Comparison of ENCODE assay signal across 18 cellular contexts in genomic region chr10:895324-895723, GRCh38.
"Had no signal": no experiment of that assay in that cellular context is flagged by ENCODE, and none has a peak within 500 bp of the region (broad histone marks: within the 10 kb centered on the region; RNA-seq: fewer than 3 reads in every experiment).

No MANE protein-coding gene starts in this region.

- H3K9me3 Mint-ChIP-seq: naive thymus-derived CD8-positive, alpha-beta T cell; stimulated activated naive B cell treated with anti-CD40 and anti-IgM and Interleukin-4, amounts not matched to agents 10 μg/mL and 1 μg/mL and 100 μg/mL, for 72 hours; stimulated activated naive CD8-positive, alpha-beta T cell treated with anti-CD3 and anti-CD28 coated beads, Interleukin-15, amount 100 ng/mL, for 72 hours had no signal

- H2AFZ ChIP-seq: hepatocyte had no signal

- H3K27me3 Mint-ChIP-seq: naive thymus-derived CD8-positive, alpha-beta T cell; stimulated activated naive B cell treated with anti-CD40 and anti-IgM and Interleukin-4, amounts not matched to agents 10 μg/mL and 1 μg/mL and 100 μg/mL, for 72 hours; stimulated activated naive CD8-positive, alpha-beta T cell treated with anti-CD3 and anti-CD28 coated beads, Interleukin-15, amount 100 ng/mL, for 72 hours had no signal

- DNase-seq: erythroblast; foreskin melanocyte; head of caudate nucleus; kidney; left cardiac atrium; mammary epithelial cell; mucosa of descending colon; naive thymus-derived CD8-positive, alpha-beta T cell; sigmoid colon; stimulated activated CD4-positive, alpha-beta T cell treated with anti-CD3 and anti-CD28 coated beads, Interleukin-2, amount 100 ng/mL, for 24 hours; stimulated activated CD4-positive, alpha-beta T cell treated with anti-CD3 and anti-CD28 coated beads, Interleukin-4, amount 100 ng/mL, for 4 hours; stimulated activated naive B cell treated with anti-CD40 and anti-IgM and Interleukin-4, amounts not matched to agents 10 μg/mL and 1 μg/mL and 100 μg/mL, for 72 hours; stimulated activated naive CD8-positive, alpha-beta T cell treated with anti-CD3 and anti-CD28 coated beads, Interleukin-15, amount 100 ng/mL, for 72 hours; testis had no signal

- H3K4me3 ChIP-seq: hepatocyte, mucosa of descending colon, sigmoid colon, skin epidermis, testis, tibial nerve had no signal

- H3K36me3 ChIP-seq: neutrophil, sigmoid colon, tibial nerve had no signal

- H3K27ac Mint-ChIP-seq: stimulated activated naive B cell treated with anti-CD40 and anti-IgM and Interleukin-4, amounts not matched to agents 10 μg/mL and 1 μg/mL and 100 μg/mL, for 72 hours had no signal

- ATAC-seq: left cardiac atrium; mucosa of descending colon; naive thymus-derived CD8-positive, alpha-beta T cell; stimulated activated naive B cell treated with anti-CD40 and anti-IgM and Interleukin-4, amounts not matched to agents 10 μg/mL and 1 μg/mL and 100 μg/mL, for 72 hours; stimulated activated naive CD8-positive, alpha-beta T cell treated with anti-CD3 and anti-CD28 coated beads, Interleukin-15, amount 100 ng/mL, for 72 hours had no signal

- H3K27me3 ChIP-seq: hepatocyte, neutrophil, sigmoid colon, testis, tibial nerve had no signal

- H3K9me3 ChIP-seq: mucosa of descending colon, neutrophil, sigmoid colon, testis, tibial nerve had no signal

- H3K27ac ChIP-seq: hepatocyte, sigmoid colon, skin epidermis, testis, tibial nerve had no signal

- H3K4me2 ChIP-seq: hepatocyte had no signal

- H3K4me3 Mint-ChIP-seq: stimulated activated naive B cell treated with anti-CD40 and anti-IgM and Interleukin-4, amounts not matched to agents 10 μg/mL and 1 μg/mL and 100 μg/mL, for 72 hours; stimulated activated naive CD8-positive, alpha-beta T cell treated with anti-CD3 and anti-CD28 coated beads, Interleukin-15, amount 100 ng/mL, for 72 hours had no signal
